In genomic region chr6:132768051-132768517, GRCh38 we compare ENCODE assay signal across 9 cellular contexts. TPM values are rescaled to one million over a fixed set of nuclear protein-coding genes. Genes with fewer than 3 reads are reported as not detected.
DNase-seq lines count a peak whose midpoint lies in the region; ATAC-seq and TF ChIP-seq lines count a peak whose summit lies in the region.
"Had no signal": no experiment of that assay in that cellular context is flagged by ENCODE, and none has a peak within 500 bp of the region (broad histone marks: within the 10 kb centered on the region; RNA-seq: fewer than 3 reads in every experiment).

No MANE protein-coding gene starts in this region.

- H3K27ac Mint-ChIP-seq in activated B cell treated with CpG ODN at 0.5 μM for 24 hours = no peak overlapping the region

- H3K4me2 ChIP-seq in KMS-11 = no peak overlapping the region

- no peaks in the 10 kb centered on the region for H3K36me3 ChIP-seq in KMS-11 (ENCODE audit: insufficient read depth)

- peak overlapping the region; percentile 47 for H3K4me3 Mint-ChIP-seq in activated B cell treated with CpG ODN at 0.5 μM for 24 hours

- no peaks in the 10 kb centered on the region for H3K27me3 Mint-ChIP-seq in activated B cell treated with CpG ODN at 0.5 μM for 24 hours

- H3K27ac ChIP-seq in KMS-11 = no peak overlapping the region
- H3K27ac ChIP-seq: epithelial cell of prostate had no signal

- peak; percentile 79 for ATAC-seq in activated B cell treated with CpG ODN at 0.5 μM for 24 hours (ENCODE audit: low read depth)

- no peaks in the 10 kb centered on the region for H4K20me1 ChIP-seq in KMS-11 (ENCODE audit: insufficient read depth)

- TF ChIP-seq CTCF in KMS-11 (conservative IDR thresholded peaks at IDR 0.05; ENCODE audit: low read depth, low read length) = peak; percentile 46; the same call in 1 of the 2 replicates
- peak; percentile 30 for TF ChIP-seq CTCF in activated B cell treated with CpG ODN at 0.5 μM for 24 hours (IDR thresholded peaks at IDR 0.05)
- peak; percentile 47 for TF ChIP-seq CTCF in retinal pigment epithelial cell (conservative IDR thresholded peaks at IDR 0.05; ENCODE audit: low read depth, low read length)

- POLR2A ChIA-PET in HEK293T (lab: Yijun Ruan, JAX) = interaction anchor here (1.2 kb wide), 1 partner anchor 45 kb away, joined by 3 read pairs; no protein-coding TSS in a partner anchor
- POLR2A ChIA-PET in activated B cell treated with CpG ODN at 0.5 μM for 24 hours (lab: Charles Lee) = interaction anchor here (0.6 to 1.0 kb wide), 2 partner anchors 30 to 467 kb away, joined by 4 to 11 read pairs; partner anchors contain the start of gene SLC18B1

- H3K4me3 ChIP-seq in KMS-11 (IDR thresholded peaks at IDR 0.05; ENCODE audit: insufficient read depth, low read depth, low read length) = no peak overlapping the region
- H3K4me3 ChIP-seq in retinal pigment epithelial cell (ENCODE audit: low read length) = no peak overlapping the region

- H2AFZ ChIP-seq in KMS-11 (ENCODE audit: low read depth) = no peak overlapping the region

- H3K9me3 Mint-ChIP-seq in activated B cell treated with CpG ODN at 0.5 μM for 24 hours = no peaks in the 10 kb centered on the region

- peak; percentile 12 for DNase-seq in stimulated activated CD4-positive, alpha-beta T cell treated with anti-CD3 and anti-CD28 coated beads, Interleukin-1b, Interleukin-23, amount 100 ng/mL, for 48 hours
- no peak for DNase-seq in stimulated activated CD4-positive, alpha-beta T cell treated with anti-CD3 and anti-CD28 coated beads, Interleukin-4, amount 100 ng/mL, for 4 hours
- DNase-seq in HEK293T (ENCODE audit: extremely low spot score) = peak; percentile 70
- DNase-seq in activated B cell treated with CpG ODN at 0.5 μM for 24 hours = peak; percentile 33
- peak; percentile 10 for DNase-seq in glomerular visceral epithelial cell (ENCODE audit: extremely low spot score)
- DNase-seq in retinal pigment epithelial cell (ENCODE audit: low read depth) = peak; percentile 2
- no peak for DNase-seq in effector CD8-positive, alpha-beta T cell (lab: John Stamatoyannopoulos, UW)

- no peak overlapping the region for H3K9ac ChIP-seq in KMS-11

- no peaks in the 10 kb centered on the region for H3K4me1 ChIP-seq in KMS-11 (ENCODE audit: low read depth, poor library complexity, severe bottlenecking)

- peaks cover 28% of the 10 kb centered on the region for H3K36me3 Mint-ChIP-seq in activated B cell treated with CpG ODN at 0.5 μM for 24 hours (ENCODE audit: low read depth)

- CTCF ChIA-PET in HEK293T (lab: Yijun Ruan, JAX) = interaction anchor here (0.7 to 1.1 kb wide), 5 partner anchors 31 to 255 kb away, joined by 3 to 4 read pairs (median 3); partner anchors contain the start of gene STX7
- CTCF ChIA-PET in activated B cell treated with CpG ODN at 0.5 μM for 24 hours (lab: Charles Lee) = interaction anchor here (0.6 to 10.6 kb wide), 8 partner anchors 11 to 293 kb away, joined by 3 to 126 read pairs (median 4); partner anchors contain the start of genes SLC18B1 and VNN2

- H3K27me3 ChIP-seq in KMS-11 (ENCODE audit: insufficient read depth, low read depth) = no peaks in the 10 kb centered on the region

- no peaks in the 10 kb centered on the region for H3K79me2 ChIP-seq in KMS-11 (ENCODE audit: insufficient read depth, low read depth)

- intact Hi-C loops in activated B cell treated with CpG ODN at 0.5 μM for 24 hours (cut with micrococcal nuclease) = loop anchor here (1.0 to 2.0 kb wide), 4 partner anchors 17 to 489 kb away; no protein-coding TSS in a partner anchor

- peaks cover 18% of the 10 kb centered on the region for H3K4me1 Mint-ChIP-seq in activated B cell treated with CpG ODN at 0.5 μM for 24 hours

TF ChIP-seq in HEK293T, 16 proteins besides CTCF, POLR2A, EP300 and RAD21:
- TF ChIP-seq SUZ12 (IDR thresholded peaks at IDR 0.05) (no peak), CTBP1 (IDR thresholded peaks at IDR 0.05; ENCODE audit: borderline replicate concordance) (no peak)
- TF ChIP-seq, protein P1, sequence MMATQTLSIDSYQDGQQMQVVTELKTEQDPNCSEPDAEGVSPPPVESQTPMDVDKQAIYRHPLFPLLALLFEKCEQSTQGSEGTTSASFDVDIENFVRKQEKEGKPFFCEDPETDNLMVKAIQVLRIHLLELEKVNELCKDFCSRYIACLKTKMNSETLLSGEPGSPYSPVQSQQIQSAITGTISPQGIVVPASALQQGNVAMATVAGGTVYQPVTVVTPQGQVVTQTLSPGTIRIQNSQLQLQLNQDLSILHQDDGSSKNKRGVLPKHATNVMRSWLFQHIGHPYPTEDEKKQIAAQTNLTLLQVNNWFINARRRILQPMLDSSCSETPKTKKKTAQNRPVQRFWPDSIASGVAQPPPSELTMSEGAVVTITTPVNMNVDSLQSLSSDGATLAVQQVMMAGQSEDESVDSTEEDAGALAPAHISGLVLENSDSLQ (IDR thresholded peaks at IDR 0.05) = peak; percentile 28; the same call in 1 of the 2 replicates
TF ChIP-seq in HEK293T: peak in this region for 1.

RNA-seq across cellular contexts. Expression of gene VNN2, which starts 10.4 kb away (rescaled TPM):
- total RNA-seq in activated B cell treated with CpG ODN at 0.5 μM for 24 hours = 21.0 and 25.6 TPM in 2 replicates

RNA-seq across cellular contexts. Expression of gene SLC18B1, which starts 30.4 kb away (rescaled TPM):
- total RNA-seq in activated B cell treated with CpG ODN at 0.5 μM for 24 hours = 8.1 and 8.2 TPM in 2 replicates

RNA-seq across cellular contexts. Expression of gene RPS12, which starts 46.3 kb away (rescaled TPM):
- total RNA-seq in activated B cell treated with CpG ODN at 0.5 μM for 24 hours = 2,505 and 3,226 TPM in 2 replicates

RNA-seq across cellular contexts. Expression of gene VNN1, which starts 54.2 kb away (rescaled TPM):
- 0.07 TPM in 1 of 2 replicates, not detected in the other for total RNA-seq in activated B cell treated with CpG ODN at 0.5 μM for 24 hours

Comparison
In these comparisons a context has a peak if more than half of its experiments do, and no peak if none do; other contexts are left out.
1. DNase-seq: peak in stimulated activated CD4-positive, alpha-beta T cell treated with anti-CD3 and anti-CD28 coated beads, Interleukin-1b, Interleukin-23, amount 100 ng/mL, for 48 hours (single experiment), HEK293T (single experiment), activated B cell treated with CpG ODN at 0.5 μM for 24 hours (single experiment), glomerular visceral epithelial cell (single experiment) and retinal pigment epithelial cell (single experiment); none in stimulated activated CD4-positive, alpha-beta T cell treated with anti-CD3 and anti-CD28 coated beads, Interleukin-4, amount 100 ng/mL, for 4 hours (0 of 2) and effector CD8-positive, alpha-beta T cell (single experiment).
2. Peak in every context shown above with its lines, with median percentiles within 50 percentile points of each other: CTCF ChIP-seq.